ENCODE assay signal across 12 cellular contexts in genomic region chrX:110409925-110410324, GRCh38. TPM values are rescaled to one million over a fixed set of nuclear protein-coding genes. Genes with fewer than 3 reads are reported as not detected.
A peak's percentile ranks its signal among the peaks of the same experiment; 100 is the strongest.
DNase-seq lines count a peak whose midpoint lies in the region; ATAC-seq, FAIRE-seq and TF ChIP-seq lines count a peak whose summit lies in the region.
"Had no signal": no experiment of that assay in that cellular context is flagged by ENCODE, and none has a peak within 500 bp of the region (broad histone marks: within the 10 kb centered on the region; RNA-seq: fewer than 3 reads in every experiment).

No MANE protein-coding gene starts in this region.

- peak; percentile 82 for DNase-seq in EH (ENCODE audit: low read depth)
- peak; percentile 30 for DNase-seq in HK-2 (ENCODE audit: unreplicated experiment)
- DNase-seq in adrenal gland, result peak in 4 of 7 donors; percentile 30 to 49 (median 34)
- no peak for DNase-seq in memory B cell (ENCODE audit: low spot score in 2 of 2)
- no peak for DNase-seq in D721Med (ENCODE audit: insufficient read length, low spot score)
- no peak for DNase-seq in NCI-H226
- DNase-seq: DMS79, Kasumi-1, naive B cell, T-helper 1 cell had no signal

- intact Hi-C loops in adrenal gland (cut with DNase I), result loop anchor here (2.0 to 10.0 kb wide), 3 partner anchors 249 to 505 kb away; no protein-coding TSS in a partner anchor

- no peaks in the 10 kb centered on the region for H3K9me3 ChIP-seq in adrenal gland (replicated peaks in 1 of 3)

- no peak overlapping the region for H3K4me3 ChIP-seq in adrenal gland

- TF ChIP-seq CTCF in adrenal gland (IDR thresholded peaks at IDR 0.05), result no peak
- no peak for TF ChIP-seq CTCF in D721Med (IDR thresholded peaks at IDR 0.05; ENCODE audit: insufficient read depth, missing control alignments)

- no peaks in the 10 kb centered on the region for H3K27me3 ChIP-seq in adrenal gland

- H3K27ac Mint-ChIP-seq in memory B cell, result peak overlapping the region; percentile 79
- H3K27ac Mint-ChIP-seq: naive B cell had no signal

- H3K4me1 ChIP-seq in adrenal gland (replicated peaks in 1 of 2), result no peaks in the 10 kb centered on the region

- H3K27ac ChIP-seq in adrenal gland, result peak overlapping the region in 1 of 5 donors; percentile 29

- FAIRE-seq in D721Med (lab: Jason Lieb, UNC), result no peak

- 15 to 46% (median 35%) methylated on average over 4 to 6 of the region's 6 CpGs for WGBS in adrenal gland, 4 donors

- no peak overlapping the region for H3K4me3 Mint-ChIP-seq in memory B cell
- H3K4me3 Mint-ChIP-seq: naive B cell had no signal

- ATAC-seq in memory B cell (ENCODE audit: low read depth) (no peak), GM21737 (IDR thresholded peaks at IDR 0.05; ENCODE audit: unreplicated experiment) (no peak), GM19395 (IDR thresholded peaks at IDR 0.05; ENCODE audit: unreplicated experiment) (no peak)

- H3K36me3 ChIP-seq in adrenal gland (replicated peaks in 1 of 2), result no peaks in the 10 kb centered on the region

- TF ChIP-seq POLR2A in adrenal gland (IDR thresholded peaks at IDR 0.05), result no peak

- peaks cover 6% of the 10 kb centered on the region for H3K4me1 Mint-ChIP-seq in memory B cell

- H3K36me3 Mint-ChIP-seq in memory B cell, result no peaks in the 10 kb centered on the region
- H3K36me3 Mint-ChIP-seq: naive B cell had no signal

- H3K9me3 Mint-ChIP-seq in memory B cell, result no peaks in the 10 kb centered on the region

- H3K27me3 Mint-ChIP-seq in memory B cell, result peaks cover 1% of the 10 kb centered on the region

RNA-seq across cellular contexts. Expression of gene RTL9, which starts 51.3 kb away (rescaled TPM):
- under 1 TPM in 7 of 8 donors, not detected in 1; 0.04 to 0.46 (median 0.07) TPM for total RNA-seq in adrenal gland
- polyA plus RNA-seq in adrenal gland, result under 1 TPM; 0.08 to 0.66 (median 0.10) TPM

Comparison
In these comparisons a context has a peak if more than half of its experiments do, and no peak if none do; other contexts are left out.
1. DNase-seq: peak in EH (single experiment), HK-2 (single experiment) and adrenal gland (4 of 7); none in memory B cell (0 of 2), D721Med (single experiment) and NCI-H226 (single experiment).